9 cellular contexts compared by ENCODE assay signal in genomic region chr7:88184848-88185304, GRCh38. TPM values are rescaled to one million over a fixed set of nuclear protein-coding genes. Genes with fewer than 3 reads are reported as not detected.
DNase-seq lines count a peak whose midpoint lies in the region; ATAC-seq and TF ChIP-seq lines count a peak whose summit lies in the region.
"Had no signal": no experiment of that assay in that cellular context is flagged by ENCODE, and none has a peak within 500 bp of the region (broad histone marks: within the 10 kb centered on the region; RNA-seq: fewer than 3 reads in every experiment).

No MANE protein-coding gene starts in this region.

- H3K4me1 Mint-ChIP-seq in WTC11: peaks cover 29% of the 10 kb centered on the region

- no peaks in the 10 kb centered on the region; the same call in 1 of the 2 replicates for H3K36me3 Mint-ChIP-seq in WTC11

- H3K27me3 Mint-ChIP-seq in WTC11 (ENCODE audit: low read depth): no peaks in the 10 kb centered on the region

- DNase-seq in DMS53 (lab: John Stamatoyannopoulos, UW) (peak; percentile 10), DMS53 treated with DMSO at 0.1 percent for 48 hours (lab: John Stamatoyannopoulos, UW; ENCODE audit: unreplicated experiment) (no peak), WTC11 (ENCODE audit: low spot score) (no peak), renal cortical epithelial cell (ENCODE audit: low read depth) (peak; percentile 35), ACHN (no peak), GM10248 (ENCODE audit: extremely low spot score) (no peak)
- no peak for DNase-seq in activated T-cell treated with anti-CD3 and anti-CD28 coated beads, Interleukin-2, amount 50 U/mL, for 1 hour
- DNase-seq: NCI-H1930 had no signal

- CTCF ChIA-PET in WTC11 (lab: Charles Lee): interaction anchor here (0.9 kb wide), 1 partner anchor 15 kb away, joined by 4 read pairs; no protein-coding TSS in a partner anchor
- CTCF ChIA-PET in GM10248 (lab: Yijun Ruan, JAX): interaction anchor here (0.5 to 4.5 kb wide), 7 partner anchors 8 to 185 kb away, joined by 3 to 17 read pairs (median 4); no protein-coding TSS in a partner anchor

- ATAC-seq in HG03439 (IDR thresholded peaks at IDR 0.05; ENCODE audit: unreplicated experiment): peak; percentile 85
- ATAC-seq in WTC11: no peak

- H3K9me3 Mint-ChIP-seq in WTC11: no peaks in the 10 kb centered on the region

- no peak for TF ChIP-seq CTCF in WTC11 (IDR thresholded peaks at IDR 0.05)
- no peak for TF ChIP-seq CTCF in GM10248 (IDR thresholded peaks at IDR 0.05; ENCODE audit: control extremely low read depth, extremely low read depth, low read depth, missing control alignments)

- in situ Hi-C loops in ACHN (cut with HindIII; ENCODE audit: low pct_ligation_motif_present, low pct_unique_long_range_greater_than_20kb, low sequenced_read_pairs): no loop called here

- peak overlapping the region; percentile 82 for H3K27ac Mint-ChIP-seq in WTC11

- POLR2A ChIA-PET in WTC11 (lab: Charles Lee) (no interaction called here), GM10248 (lab: Yijun Ruan, JAX) (no interaction called here)

- no peak overlapping the region for H3K4me3 Mint-ChIP-seq in WTC11

TF ChIP-seq in WTC11, 78 proteins besides CTCF, POLR2A, EP300 and RAD21 (continues in another document):
- TF ChIP-seq, protein P1, sequence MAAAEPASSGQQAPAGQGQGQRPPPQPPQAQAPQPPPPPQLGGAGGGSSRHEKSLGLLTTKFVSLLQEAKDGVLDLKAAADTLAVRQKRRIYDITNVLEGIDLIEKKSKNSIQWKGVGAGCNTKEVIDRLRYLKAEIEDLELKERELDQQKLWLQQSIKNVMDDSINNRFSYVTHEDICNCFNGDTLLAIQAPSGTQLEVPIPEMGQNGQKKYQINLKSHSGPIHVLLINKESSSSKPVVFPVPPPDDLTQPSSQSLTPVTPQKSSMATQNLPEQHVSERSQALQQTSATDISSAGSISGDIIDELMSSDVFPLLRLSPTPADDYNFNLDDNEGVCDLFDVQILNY (CRISPR knock-in tag; IDR thresholded peaks at IDR 0.05): no peak
- TF ChIP-seq OVOL2 (CRISPR knock-in tag; IDR thresholded peaks at IDR 0.05; ENCODE audit: borderline replicate concordance): no peak
- no peak for TF ChIP-seq ZNF219 (CRISPR knock-in tag; IDR thresholded peaks at IDR 0.05; ENCODE audit: borderline replicate concordance)
- no peak for TF ChIP-seq PREB (CRISPR knock-in tag; IDR thresholded peaks at IDR 0.05; ENCODE audit: borderline replicate concordance)
- no peak for TF ChIP-seq NFE2L1 (CRISPR knock-in tag; IDR thresholded peaks at IDR 0.05)
- TF ChIP-seq ZSCAN18 (CRISPR knock-in tag; IDR thresholded peaks at IDR 0.05): no peak
- no peak for TF ChIP-seq TP53 (CRISPR knock-in tag; IDR thresholded peaks at IDR 0.05)
- TF ChIP-seq, protein P2, sequence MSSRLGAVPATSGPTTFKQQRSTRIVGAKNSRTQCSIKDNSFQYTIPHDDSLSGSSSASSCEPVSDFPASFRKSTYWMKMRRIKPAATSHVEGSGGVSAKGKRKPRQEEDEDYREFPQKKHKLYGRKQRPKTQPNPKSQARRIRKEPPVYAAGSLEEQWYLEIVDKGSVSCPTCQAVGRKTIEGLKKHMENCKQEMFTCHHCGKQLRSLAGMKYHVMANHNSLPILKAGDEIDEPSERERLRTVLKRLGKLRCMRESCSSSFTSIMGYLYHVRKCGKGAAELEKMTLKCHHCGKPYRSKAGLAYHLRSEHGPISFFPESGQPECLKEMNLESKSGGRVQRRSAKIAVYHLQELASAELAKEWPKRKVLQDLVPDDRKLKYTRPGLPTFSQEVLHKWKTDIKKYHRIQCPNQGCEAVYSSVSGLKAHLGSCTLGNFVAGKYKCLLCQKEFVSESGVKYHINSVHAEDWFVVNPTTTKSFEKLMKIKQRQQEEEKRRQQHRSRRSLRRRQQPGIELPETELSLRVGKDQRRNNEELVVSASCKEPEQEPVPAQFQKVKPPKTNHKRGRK (CRISPR knock-in tag; IDR thresholded peaks at IDR 0.05; ENCODE audit: borderline replicate concordance): no peak
- TF ChIP-seq, protein P3, sequence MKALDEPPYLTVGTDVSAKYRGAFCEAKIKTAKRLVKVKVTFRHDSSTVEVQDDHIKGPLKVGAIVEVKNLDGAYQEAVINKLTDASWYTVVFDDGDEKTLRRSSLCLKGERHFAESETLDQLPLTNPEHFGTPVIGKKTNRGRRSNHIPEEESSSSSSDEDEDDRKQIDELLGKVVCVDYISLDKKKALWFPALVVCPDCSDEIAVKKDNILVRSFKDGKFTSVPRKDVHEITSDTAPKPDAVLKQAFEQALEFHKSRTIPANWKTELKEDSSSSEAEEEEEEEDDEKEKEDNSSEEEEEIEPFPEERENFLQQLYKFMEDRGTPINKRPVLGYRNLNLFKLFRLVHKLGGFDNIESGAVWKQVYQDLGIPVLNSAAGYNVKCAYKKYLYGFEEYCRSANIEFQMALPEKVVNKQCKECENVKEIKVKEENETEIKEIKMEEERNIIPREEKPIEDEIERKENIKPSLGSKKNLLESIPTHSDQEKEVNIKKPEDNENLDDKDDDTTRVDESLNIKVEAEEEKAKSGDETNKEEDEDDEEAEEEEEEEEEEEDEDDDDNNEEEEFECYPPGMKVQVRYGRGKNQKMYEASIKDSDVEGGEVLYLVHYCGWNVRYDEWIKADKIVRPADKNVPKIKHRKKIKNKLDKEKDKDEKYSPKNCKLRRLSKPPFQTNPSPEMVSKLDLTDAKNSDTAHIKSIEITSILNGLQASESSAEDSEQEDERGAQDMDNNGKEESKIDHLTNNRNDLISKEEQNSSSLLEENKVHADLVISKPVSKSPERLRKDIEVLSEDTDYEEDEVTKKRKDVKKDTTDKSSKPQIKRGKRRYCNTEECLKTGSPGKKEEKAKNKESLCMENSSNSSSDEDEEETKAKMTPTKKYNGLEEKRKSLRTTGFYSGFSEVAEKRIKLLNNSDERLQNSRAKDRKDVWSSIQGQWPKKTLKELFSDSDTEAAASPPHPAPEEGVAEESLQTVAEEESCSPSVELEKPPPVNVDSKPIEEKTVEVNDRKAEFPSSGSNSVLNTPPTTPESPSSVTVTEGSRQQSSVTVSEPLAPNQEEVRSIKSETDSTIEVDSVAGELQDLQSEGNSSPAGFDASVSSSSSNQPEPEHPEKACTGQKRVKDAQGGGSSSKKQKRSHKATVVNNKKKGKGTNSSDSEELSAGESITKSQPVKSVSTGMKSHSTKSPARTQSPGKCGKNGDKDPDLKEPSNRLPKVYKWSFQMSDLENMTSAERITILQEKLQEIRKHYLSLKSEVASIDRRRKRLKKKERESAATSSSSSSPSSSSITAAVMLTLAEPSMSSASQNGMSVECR (CRISPR knock-in tag; IDR thresholded peaks at IDR 0.05; ENCODE audit: borderline replicate concordance): no peak
- no peak for TF ChIP-seq ZNF138 (CRISPR knock-in tag; conservative IDR thresholded peaks at IDR 0.05)
- TF ChIP-seq, protein P4, sequence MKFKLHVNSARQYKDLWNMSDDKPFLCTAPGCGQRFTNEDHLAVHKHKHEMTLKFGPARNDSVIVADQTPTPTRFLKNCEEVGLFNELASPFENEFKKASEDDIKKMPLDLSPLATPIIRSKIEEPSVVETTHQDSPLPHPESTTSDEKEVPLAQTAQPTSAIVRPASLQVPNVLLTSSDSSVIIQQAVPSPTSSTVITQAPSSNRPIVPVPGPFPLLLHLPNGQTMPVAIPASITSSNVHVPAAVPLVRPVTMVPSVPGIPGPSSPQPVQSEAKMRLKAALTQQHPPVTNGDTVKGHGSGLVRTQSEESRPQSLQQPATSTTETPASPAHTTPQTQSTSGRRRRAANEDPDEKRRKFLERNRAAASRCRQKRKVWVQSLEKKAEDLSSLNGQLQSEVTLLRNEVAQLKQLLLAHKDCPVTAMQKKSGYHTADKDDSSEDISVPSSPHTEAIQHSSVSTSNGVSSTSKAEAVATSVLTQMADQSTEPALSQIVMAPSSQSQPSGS (CRISPR knock-in tag; IDR thresholded peaks at IDR 0.05; ENCODE audit: borderline replicate concordance, low read depth): no peak
- TF ChIP-seq FOXP1 (CRISPR knock-in tag; IDR thresholded peaks at IDR 0.05; ENCODE audit: borderline replicate concordance): no peak
- TF ChIP-seq NR3C1 (CRISPR knock-in tag; conservative IDR thresholded peaks at IDR 0.05; ENCODE audit: low read depth): no peak
- TF ChIP-seq GTF2I (CRISPR knock-in tag; conservative IDR thresholded peaks at IDR 0.05): no peak
- TF ChIP-seq ZNF423 (CRISPR knock-in tag; IDR thresholded peaks at IDR 0.05): no peak

RNA-seq across cellular contexts. Expression of gene SRI, which starts 35.0 kb away (rescaled TPM):
- total RNA-seq in WTC11 (2021): 135 to 141 TPM (median 141 TPM) in 3 replicates
- total RNA-seq in renal cortical epithelial cell: 152 and 161 TPM in 2 replicates

Comparison
In these comparisons a context has a peak if more than half of its experiments do, and no peak if none do; other contexts are left out.
1. DNase-seq: peak in DMS53 (single experiment) and renal cortical epithelial cell (single experiment); none in DMS53 treated with DMSO at 0.1 percent for 48 hours (single experiment), WTC11 (single experiment), ACHN (single experiment), GM10248 (single experiment) and activated T-cell treated with anti-CD3 and anti-CD28 coated beads, Interleukin-2, amount 50 U/mL, for 1 hour (single experiment).